ENCODE assay signal across 8 cellular contexts in the genomic region with DNA sequence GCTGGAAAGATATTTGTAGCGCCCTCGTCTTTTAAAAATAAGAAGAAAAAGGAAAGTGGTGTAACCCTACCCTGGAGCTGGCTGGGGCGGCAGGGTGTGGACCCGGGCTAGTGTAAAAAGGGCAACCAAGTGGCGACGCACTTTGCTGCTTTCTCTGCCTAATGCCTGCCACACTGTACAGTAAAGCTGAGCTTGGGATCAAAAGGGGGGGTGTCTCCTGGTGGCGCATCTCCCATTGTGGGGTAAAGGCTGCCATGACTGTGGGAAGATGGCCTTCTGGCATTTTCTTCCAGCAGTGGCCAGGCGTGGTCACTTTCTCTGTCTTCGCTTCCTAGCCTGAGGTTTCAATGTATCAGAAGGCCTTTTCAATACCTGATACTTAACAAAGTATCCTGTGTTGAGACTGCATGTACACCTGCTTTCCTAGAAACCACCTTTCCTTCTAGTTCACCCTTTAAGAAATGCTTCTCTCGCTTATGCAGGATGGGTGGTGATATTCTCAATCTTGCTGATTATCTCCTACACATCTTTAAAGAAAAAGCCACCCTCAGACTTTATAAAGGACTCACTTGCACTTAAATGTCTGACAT. TPM values are rescaled to one million over a fixed set of nuclear protein-coding genes. Genes with fewer than 3 reads are reported as not detected.
A peak's percentile ranks its signal among the peaks of the same experiment; 100 is the strongest.
DNase-seq lines count a peak whose midpoint lies in the region; ATAC-seq and TF ChIP-seq lines count a peak whose summit lies in the region.

No MANE protein-coding gene starts in this region.

- peak overlapping the region; percentile 97 for H3K9ac ChIP-seq in GM23248

- no peak for TF ChIP-seq CTCF in AG04449 (IDR thresholded peaks at IDR 0.05; ENCODE audit: insufficient read depth, low read length, missing control alignments)

- peak overlapping the region; percentile 89 for H3K27ac Mint-ChIP-seq in activated CD8-positive, alpha-beta T cell treated with anti-CD3 and anti-CD28 coated beads, Interleukin-2, amount 10 ng/mL, durations not matched to agents 7 days and 5 days

- H3K27ac ChIP-seq in GM23248 = peak overlapping the region; percentile 98

- H3K36me3 ChIP-seq in GM23248 (ENCODE audit: low read depth) = no peaks in the 10 kb centered on the region

- CTCF ChIA-PET in AG04449 (lab: Yijun Ruan, JAX) = no interaction called here
- CTCF ChIA-PET in activated CD8-positive, alpha-beta T cell treated with anti-CD3 and anti-CD28 coated beads, Interleukin-2, amount 10 ng/mL, durations not matched to agents 7 days and 5 days (lab: Charles Lee) = interaction anchor here (1.3 to 1.6 kb wide), 2 partner anchors 9 to 33 kb away, joined by 3 to 6 read pairs; a partner anchor contains a TSS

- 1 to 3% methylated on average over 10 of the region's 10 CpGs for WGBS in GM23248 (ENCODE audit: low coverage in 1 of 2, low lambda C conversion rate in 2 of 2, missing lambda C conversion rate in 2 of 2), 2 experiments

- H3K4me1 Mint-ChIP-seq in activated CD8-positive, alpha-beta T cell treated with anti-CD3 and anti-CD28 coated beads, Interleukin-2, amount 10 ng/mL, durations not matched to agents 7 days and 5 days (ENCODE audit: low read depth) = peaks cover 67% of the 10 kb centered on the region

- H3K4me1 ChIP-seq in GM23248 (ENCODE audit: insufficient read depth) = peaks cover 66% of the 10 kb centered on the region

- peak overlapping the region; percentile 87 for H2AFZ ChIP-seq in GM23248

- peak overlapping the region; percentile 85 for H3K4me3 ChIP-seq in AG04449 (ENCODE audit: low read depth, low read length)
- H3K4me3 ChIP-seq in GM23248 = peak overlapping the region; percentile 93

- no peaks in the 10 kb centered on the region for H3K9me3 ChIP-seq in GM23248 (ENCODE audit: low read depth)

- H4K20me1 ChIP-seq in GM23248 (ENCODE audit: insufficient read depth) = 0 out of 2 replicates have a peak, but pooled peaks cover 4% of the 10 kb centered on the region

- no peaks in the 10 kb centered on the region for H3K9me2 ChIP-seq in GM23248 (ENCODE audit: insufficient read depth)

- peak; percentile 11 for ATAC-seq in activated CD8-positive, alpha-beta T cell treated with anti-CD3 and anti-CD28 coated beads, Interleukin-2, amount 10 ng/mL, durations not matched to agents 7 days and 5 days
- ATAC-seq in HG03439 (IDR thresholded peaks at IDR 0.05; ENCODE audit: unreplicated experiment) = no peak

- peak overlapping the region; percentile 98 for H3K4me2 ChIP-seq in GM23248 (ENCODE audit: unreplicated experiment)

- no peaks in the 10 kb centered on the region for H3K9me3 Mint-ChIP-seq in activated CD8-positive, alpha-beta T cell treated with anti-CD3 and anti-CD28 coated beads, Interleukin-2, amount 10 ng/mL, durations not matched to agents 7 days and 5 days (ENCODE audit: insufficient read depth)

- H3K4me3 Mint-ChIP-seq in activated CD8-positive, alpha-beta T cell treated with anti-CD3 and anti-CD28 coated beads, Interleukin-2, amount 10 ng/mL, durations not matched to agents 7 days and 5 days = peak overlapping the region; percentile 95

- H3K27me3 Mint-ChIP-seq in activated CD8-positive, alpha-beta T cell treated with anti-CD3 and anti-CD28 coated beads, Interleukin-2, amount 10 ng/mL, durations not matched to agents 7 days and 5 days (ENCODE audit: low read depth) = no peaks in the 10 kb centered on the region

- peaks cover 46% of the 10 kb centered on the region for H3K36me3 Mint-ChIP-seq in activated CD8-positive, alpha-beta T cell treated with anti-CD3 and anti-CD28 coated beads, Interleukin-2, amount 10 ng/mL, durations not matched to agents 7 days and 5 days (ENCODE audit: low read depth)

- H3K79me2 ChIP-seq in GM23248 (ENCODE audit: insufficient read depth) = peaks cover 47% of the 10 kb centered on the region

- POLR2A ChIA-PET in AG04449 (lab: Yijun Ruan, JAX) = interaction anchor here (1.0 to 2.2 kb wide), 2 partner anchors 8 to 72 kb away, joined by 4 to 9 read pairs; a partner anchor contains a TSS
- POLR2A ChIA-PET in activated CD8-positive, alpha-beta T cell treated with anti-CD3 and anti-CD28 coated beads, Interleukin-2, amount 10 ng/mL, durations not matched to agents 7 days and 5 days (lab: Charles Lee) = interaction anchor here (0.8 to 8.7 kb wide), 7 partner anchors 8 to 34 kb away, joined by 3 to 83 read pairs (median 9); a partner anchor contains a TSS

- DNase-seq in AG04449 (ENCODE audit: low read depth, low spot score) (no peak), GM23248 (peak; percentile 64), globus pallidus (ENCODE audit: low spot score) (peak; percentile 80), nucleus accumbens (lab: John Stamatoyannopoulos, UW) (peak in 45 of 56 donors; percentile 20 to 80 (median 55)), NCI-H2081 treated with DMSO at 0.1 percent for 48 hours (lab: John Stamatoyannopoulos, UW) (no peak), MV-4-11 (lab: John Stamatoyannopoulos, UW) (no peak)
- DNase-seq in activated CD8-positive, alpha-beta T cell treated with anti-CD3 and anti-CD28 coated beads, Interleukin-2, amount 10 ng/mL, durations not matched to agents 7 days and 5 days = no peak

- H3F3A ChIP-seq in GM23248 (ENCODE audit: insufficient read depth) = peaks cover 74% of the 10 kb centered on the region

- H3K27me3 ChIP-seq in GM23248 (replicated peaks; ENCODE audit: insufficient read depth) = no peaks in the 10 kb centered on the region

- in situ Hi-C loops in GM23248 (cut with MboI) = no loop called here

RNA-seq across cellular contexts. Expression of a gene that starts 0.9 kb away (rescaled TPM):
- total RNA-seq in GM23248 (2014; rRNA removed; shearing (Covaris generic)) = 94.0 and 98.7 TPM in 2 replicates
- polyA plus RNA-seq in GM23248 (2016; fragmentation: Nextera tagmentation; extraction: Ambion mirVana) = 174 and 178 TPM in 2 replicates
- 100 to 1,000 TPM; 148 to 153 TPM for total RNA-seq in activated CD8-positive, alpha-beta T cell treated with anti-CD3 and anti-CD28 coated beads, Interleukin-2, amount 10 ng/mL, durations not matched to agents 7 days and 5 days

RNA-seq across cellular contexts. Expression of a gene that starts 5.5 kb away (rescaled TPM):
- total RNA-seq in GM23248 (2014; rRNA removed; shearing (Covaris generic)) = 64.0 and 75.1 TPM in 2 replicates
- 62.1 and 65.0 TPM in 2 replicates for polyA plus RNA-seq in GM23248 (2016; fragmentation: Nextera tagmentation; extraction: Ambion mirVana)
- total RNA-seq in activated CD8-positive, alpha-beta T cell treated with anti-CD3 and anti-CD28 coated beads, Interleukin-2, amount 10 ng/mL, durations not matched to agents 7 days and 5 days = 100 to 1,000 TPM in 1 of 2 experiments, 10 to 100 TPM in 1; 95.5 to 101 TPM

RNA-seq across cellular contexts. Expression of a gene that starts 33.5 kb away (rescaled TPM):
- 27.0 and 35.2 TPM in 2 replicates for total RNA-seq in GM23248 (2014; rRNA removed; shearing (Covaris generic))
- 36.9 and 41.4 TPM in 2 replicates for polyA plus RNA-seq in GM23248 (2016; fragmentation: Nextera tagmentation; extraction: Ambion mirVana)
- 10 to 100 TPM; 47.5 to 49.3 TPM for total RNA-seq in activated CD8-positive, alpha-beta T cell treated with anti-CD3 and anti-CD28 coated beads, Interleukin-2, amount 10 ng/mL, durations not matched to agents 7 days and 5 days

RNA-seq across cellular contexts. Expression of a gene that starts 36.8 kb away (rescaled TPM):
- not detected in 2 replicates for total RNA-seq in GM23248 (2014; rRNA removed; shearing (Covaris generic))
- polyA plus RNA-seq in GM23248 (2016; fragmentation: Nextera tagmentation; extraction: Ambion mirVana) = 0.04 TPM in 1 of 2 replicates, not detected in the other
- not detected for total RNA-seq in activated CD8-positive, alpha-beta T cell treated with anti-CD3 and anti-CD28 coated beads, Interleukin-2, amount 10 ng/mL, durations not matched to agents 7 days and 5 days

Comparison
In these comparisons a context has a peak if more than half of its experiments do, and no peak if none do; other contexts are left out.
1. DNase-seq: peak in GM23248 (single experiment), globus pallidus (single experiment) and nucleus accumbens (45 of 56); none in AG04449 (single experiment), activated CD8-positive, alpha-beta T cell treated with anti-CD3 and anti-CD28 coated beads, Interleukin-2, amount 10 ng/mL, durations not matched to agents 7 days and 5 days (single experiment), NCI-H2081 treated with DMSO at 0.1 percent for 48 hours (single experiment) and MV-4-11 (single experiment).